In the genomic region with DNA sequence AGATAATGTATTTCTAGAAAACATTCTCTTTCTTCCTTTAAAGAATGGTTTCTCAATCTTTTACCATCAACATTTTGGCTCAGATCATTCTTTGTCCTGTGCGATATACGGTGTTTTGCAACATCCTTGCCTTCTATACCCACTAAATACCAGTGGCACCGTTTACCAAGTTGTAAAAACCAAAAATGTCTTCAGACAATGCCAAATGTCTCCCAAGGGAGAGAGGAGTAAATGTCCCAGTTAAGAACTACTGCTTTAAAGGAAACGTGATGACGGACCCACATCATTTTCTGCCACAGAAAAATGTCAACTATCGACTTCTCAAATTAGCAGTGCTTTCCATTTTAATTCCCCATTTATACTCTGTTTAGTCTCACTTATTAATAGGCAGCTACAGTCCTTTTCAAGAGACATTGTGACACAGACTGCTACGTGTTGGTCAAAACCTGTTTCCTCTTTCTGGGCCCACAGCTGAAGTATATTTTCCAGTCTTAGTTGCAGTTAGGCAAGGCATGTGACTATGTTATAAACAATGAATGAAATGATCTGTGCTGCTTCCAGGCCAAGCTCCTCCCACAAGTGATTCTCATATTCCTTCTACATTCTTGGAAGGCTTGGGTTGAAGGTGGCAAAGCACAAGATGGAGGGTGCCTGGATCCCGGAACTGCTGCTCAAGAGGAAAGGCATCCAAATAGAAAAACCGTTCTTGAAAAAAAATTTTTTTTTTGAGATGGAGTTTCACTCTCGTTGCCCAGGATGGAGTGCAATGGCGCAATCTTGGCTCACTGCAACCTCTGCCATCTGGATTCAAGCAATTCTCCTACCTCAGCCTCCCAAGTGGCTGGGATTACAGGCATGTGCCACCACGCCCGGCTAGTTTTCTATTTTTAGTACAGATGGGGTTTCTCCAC, we compare ENCODE assay signal across 1 cellular context.
TF ChIP-seq lines count a peak whose summit lies in the region.

No MANE protein-coding gene starts in this region.

TF ChIP-seq in IMR-90, 13 proteins besides CTCF, POLR2A, EP300 and RAD21 (continued from another document):
- peak; percentile 71; the same call in 1 of the 2 replicates for TF ChIP-seq USF2 (IDR thresholded peaks at IDR 0.05; ENCODE audit: low read depth, low read length)
- no peak for TF ChIP-seq SMC3 (IDR thresholded peaks at IDR 0.05; ENCODE audit: low read depth, low read length)
- TF ChIP-seq CHD1 (IDR thresholded peaks at IDR 0.05; ENCODE audit: low read depth, low read length), result no peak
